In the genomic region with DNA sequence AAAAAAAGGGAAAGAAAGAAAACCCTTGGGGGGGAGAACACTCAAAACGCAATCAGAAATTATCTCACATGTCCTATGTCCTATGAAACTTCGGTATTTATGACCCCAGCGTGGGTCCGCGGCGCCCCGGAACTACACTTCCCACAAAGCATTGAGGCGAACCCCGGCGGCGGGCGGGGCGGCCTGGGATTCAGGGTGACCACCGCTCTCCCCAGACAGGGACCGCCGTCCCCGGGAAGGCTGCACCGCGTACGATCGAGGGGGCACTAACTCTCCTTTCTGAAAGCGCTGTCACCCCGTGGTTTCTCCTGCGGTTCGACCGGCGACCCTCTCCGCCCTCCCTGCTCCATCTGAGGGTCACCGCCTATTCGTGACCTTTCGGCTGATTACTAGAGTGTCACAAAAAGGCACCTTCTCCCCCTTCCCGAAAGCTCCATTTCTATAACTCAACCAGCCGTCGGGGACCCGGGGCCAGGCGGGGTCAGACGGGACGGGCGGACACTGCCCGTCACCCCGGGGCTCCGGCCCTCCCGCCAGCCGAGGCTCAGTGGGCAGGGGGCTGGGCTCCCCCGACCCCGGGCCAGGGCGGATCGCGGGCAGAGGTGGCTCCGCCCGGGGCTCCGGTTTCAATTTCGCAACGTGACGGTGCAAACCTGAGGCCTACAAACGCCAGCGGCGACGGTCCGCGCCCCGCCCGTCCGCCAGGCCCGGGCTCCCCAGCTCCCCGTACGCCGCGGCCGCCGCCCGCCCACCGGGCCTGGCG, we compare ENCODE assay signal across 8 cellular contexts. TPM values are rescaled to one million over a fixed set of nuclear protein-coding genes. Genes with fewer than 3 reads are reported as not detected.
DNase-seq lines count a peak whose midpoint lies in the region; ATAC-seq and TF ChIP-seq lines count a peak whose summit lies in the region.

No MANE protein-coding gene starts in this region.

- ATAC-seq in CD4-positive, CD25-positive, alpha-beta regulatory T cell (ENCODE audit: low read depth in 2 of 2): peak; percentile 43 to 50
- peak; percentile 66 for ATAC-seq in GM19395 (IDR thresholded peaks at IDR 0.05; ENCODE audit: unreplicated experiment)
- ATAC-seq in HG03520 (IDR thresholded peaks at IDR 0.05; ENCODE audit: unreplicated experiment): peak; percentile 47
- ATAC-seq in activated T-cell treated with anti-CD3 and anti-CD28 coated beads, Interleukin-2, amount 50 U/mL, for 72 hours (replicated peaks in 1 of 2): peak; percentile 48 to 49
- peak; percentile 63 for ATAC-seq in esophagus mucosa

- H3K4me1 Mint-ChIP-seq in CD4-positive, CD25-positive, alpha-beta regulatory T cell: peaks cover 20 to 48% (median 34%) of the 10 kb centered on the region in 4 donors
- H3K4me1 Mint-ChIP-seq in activated T-cell treated with anti-CD3 and anti-CD28 coated beads, Interleukin-2, amount 50 U/mL, for 72 hours (ENCODE audit: low read depth): peaks cover 49% of the 10 kb centered on the region

- H3K9ac ChIP-seq in OCI-LY3 (ENCODE audit: low read length): peak overlapping the region; percentile 80

- H3K4me3 Mint-ChIP-seq in CD4-positive, CD25-positive, alpha-beta regulatory T cell: peak overlapping the region; percentile 84 to 95 (median 90)
- H3K4me3 Mint-ChIP-seq in activated T-cell treated with anti-CD3 and anti-CD28 coated beads, Interleukin-2, amount 50 U/mL, for 72 hours: peak overlapping the region; percentile 78 to 87

- H3K36me3 ChIP-seq in CD4-positive, CD25-positive, alpha-beta regulatory T cell (ENCODE audit: control insufficient read depth, insufficient read depth, low read length): no peaks in the 10 kb centered on the region
- H3K36me3 ChIP-seq in OCI-LY3 (replicated peaks; ENCODE audit: low read depth, low read length): no peaks in the 10 kb centered on the region

- H3K27me3 Mint-ChIP-seq in CD4-positive, CD25-positive, alpha-beta regulatory T cell: no peaks in the 10 kb centered on the region
- H3K27me3 Mint-ChIP-seq in activated T-cell treated with anti-CD3 and anti-CD28 coated beads, Interleukin-2, amount 50 U/mL, for 72 hours (ENCODE audit: low read depth): peaks cover 4% of the 10 kb centered on the region

- no peak for TF ChIP-seq CTCF in OCI-LY3 (IDR thresholded peaks at IDR 0.05; ENCODE audit: low read depth, low read length)

- peaks cover 71% of the 10 kb centered on the region for H3K79me2 ChIP-seq in OCI-LY3 (ENCODE audit: low read length)

- no peaks in the 10 kb centered on the region for H3K9me3 Mint-ChIP-seq in CD4-positive, CD25-positive, alpha-beta regulatory T cell
- no peaks in the 10 kb centered on the region for H3K9me3 Mint-ChIP-seq in activated T-cell treated with anti-CD3 and anti-CD28 coated beads, Interleukin-2, amount 50 U/mL, for 72 hours

- no peaks in the 10 kb centered on the region for H3K27me3 ChIP-seq in CD4-positive, CD25-positive, alpha-beta regulatory T cell (ENCODE audit: control insufficient read depth, insufficient read depth, low read length)
- 0 out of 2 replicates have a peak, but pooled peaks cover 3% of the 10 kb centered on the region for H3K27me3 ChIP-seq in OCI-LY3 (ENCODE audit: low read depth, low read length)

- peak overlapping the region; percentile 78 to 90 (median 85) for H3K27ac Mint-ChIP-seq in CD4-positive, CD25-positive, alpha-beta regulatory T cell
- peak overlapping the region; percentile 76 for H3K27ac Mint-ChIP-seq in activated T-cell treated with anti-CD3 and anti-CD28 coated beads, Interleukin-2, amount 50 U/mL, for 72 hours

- H3K4me1 ChIP-seq in CD4-positive, CD25-positive, alpha-beta regulatory T cell (ENCODE audit: control insufficient read depth, insufficient read depth, low read length, poor library complexity, severe bottlenecking): peaks cover 12% of the 10 kb centered on the region
- peaks cover 6% of the 10 kb centered on the region for H3K4me1 ChIP-seq in OCI-LY3 (ENCODE audit: low read length)

- H3K27ac ChIP-seq in CD4-positive, CD25-positive, alpha-beta regulatory T cell (ENCODE audit: insufficient read depth, low read length, poor library complexity, severe bottlenecking): peak overlapping the region; percentile 88
- H3K27ac ChIP-seq in OCI-LY3 (ENCODE audit: low read length): peak overlapping the region; percentile 67

- peaks cover 33% of the 10 kb centered on the region for H4K20me1 ChIP-seq in OCI-LY3 (ENCODE audit: insufficient read depth, low read length)

- H2AFZ ChIP-seq in OCI-LY3 (ENCODE audit: low read depth, low read length): 0 out of 2 replicates have a peak overlapping the region, but pooled peaks have one; percentile 51

- peak overlapping the region; percentile 66 for H3K4me2 ChIP-seq in OCI-LY3 (ENCODE audit: low read length)

- peak; percentile 38 to 74 (median 57) for DNase-seq in CD4-positive, CD25-positive, alpha-beta regulatory T cell
- DNase-seq in activated T-cell treated with anti-CD3 and anti-CD28 coated beads, Interleukin-2, amount 50 U/mL, for 72 hours: peak; percentile 68 to 71
- peak; percentile 73 for DNase-seq in myocyte (ENCODE audit: low read depth)
- DNase-seq in stimulated activated CD8-positive, alpha-beta memory T cell treated with anti-CD3 and anti-CD28 coated beads, Interleukin-7, amount 100 ng/mL, for 4 hours (ENCODE audit: low read depth in 2 of 2): peak; percentile 27 to 58

- H3K9me3 ChIP-seq in CD4-positive, CD25-positive, alpha-beta regulatory T cell (ENCODE audit: control insufficient read depth in 2 of 2, low read length in 2 of 2): no peaks in the 10 kb centered on the region
- no peaks in the 10 kb centered on the region for H3K9me3 ChIP-seq in OCI-LY3 (ENCODE audit: insufficient read depth, low read length)

- no peaks in the 10 kb centered on the region for H3K36me3 Mint-ChIP-seq in CD4-positive, CD25-positive, alpha-beta regulatory T cell
- H3K36me3 Mint-ChIP-seq in activated T-cell treated with anti-CD3 and anti-CD28 coated beads, Interleukin-2, amount 50 U/mL, for 72 hours (ENCODE audit: insufficient read depth in 2 of 2): peaks cover 2 to 8% of the 10 kb centered on the region in 2 donors

- peak overlapping the region; percentile 78 for H3K4me3 ChIP-seq in CD4-positive, CD25-positive, alpha-beta regulatory T cell (ENCODE audit: low read depth, low read length)
- peak overlapping the region; percentile 78 for H3K4me3 ChIP-seq in OCI-LY3 (ENCODE audit: low read length)

RNA-seq across cellular contexts. Expression of a gene that starts 1.3 kb away (rescaled TPM):
- total RNA-seq in CD4-positive, CD25-positive, alpha-beta regulatory T cell: 59.1 TPM
- polyA plus RNA-seq in CD4-positive, CD25-positive, alpha-beta regulatory T cell: 10 to 100 TPM in 3 of 4 donors, 1 to 10 TPM in 1; 9.5 to 12.4 (median 10.7) TPM
- 100 to 1,000 TPM; 100 to 118 TPM for total RNA-seq in activated T-cell treated with anti-CD3 and anti-CD28 coated beads, Interleukin-2, amount 50 U/mL, for 72 hours
- total RNA-seq in esophagus mucosa (56.5 TPM), myocyte (94.3 and 98.0 TPM in 2 replicates)
- polyA plus RNA-seq in myocyte (2012): 41.0 TPM

RNA-seq across cellular contexts. Expression of a gene that starts 42.1 kb away (rescaled TPM):
- 22.1 TPM for total RNA-seq in CD4-positive, CD25-positive, alpha-beta regulatory T cell
- polyA plus RNA-seq in CD4-positive, CD25-positive, alpha-beta regulatory T cell: 10 to 100 TPM in 1 of 4 donors, 1 to 10 TPM in 3; 5.5 to 10.2 (median 8.6) TPM
- total RNA-seq in activated T-cell treated with anti-CD3 and anti-CD28 coated beads, Interleukin-2, amount 50 U/mL, for 72 hours: 1 to 10 TPM; 2.0 to 3.4 TPM
- 0.36 TPM for total RNA-seq in esophagus mucosa
- total RNA-seq in myocyte: 1.2 TPM in 2 replicates
- polyA plus RNA-seq in myocyte (2012): 0.61 TPM

Comparison
In these comparisons a context has a peak if more than half of its experiments do, and no peak if none do; other contexts are left out.
1. Peak in every context shown above with its lines: DNase-seq, ATAC-seq, H3K4me3 ChIP-seq and H3K27ac ChIP-seq.